In genomic region chr11:76795285-76795935, GRCh38 we compare ENCODE assay signal across 27 cellular contexts. TPM values are rescaled to one million over a fixed set of nuclear protein-coding genes. Genes with fewer than 3 reads are reported as not detected.
DNase-seq lines count a peak whose midpoint lies in the region; ATAC-seq and TF ChIP-seq lines count a peak whose summit lies in the region.
"Had no signal": no experiment of that assay in that cellular context is flagged by ENCODE, and none has a peak within 500 bp of the region (broad histone marks: within the 10 kb centered on the region; RNA-seq: fewer than 3 reads in every experiment).

No MANE protein-coding gene starts in this region.

- no peaks in the 10 kb centered on the region for H3K27me3 ChIP-seq in esophagus squamous epithelium
- no peaks in the 10 kb centered on the region for H3K27me3 ChIP-seq in smooth muscle cell (ENCODE audit: low read depth)
- no peaks in the 10 kb centered on the region for H3K27me3 ChIP-seq in CD8-positive, alpha-beta T cell (ENCODE audit: insufficient read depth, low read length)
- H3K27me3 ChIP-seq in thyroid gland: no peaks in the 10 kb centered on the region
- H3K27me3 ChIP-seq: adrenal gland, spleen had no signal

- no peak for ATAC-seq in natural killer cell
- ATAC-seq in natural killer cell treated with Interleukin-12 subunit alpha and Interleukin-12 subunit beta and Interleukin-15 and Interleukin-18, amount 100 ng/mL, for 72 hours: no peak
- ATAC-seq in CD8-positive, alpha-beta T cell: no peak
- ATAC-seq: activated T-cell treated with anti-CD3 and anti-CD28 coated beads, Interleukin-2, amount 50 U/mL, for 4 hours; stimulated activated effector memory CD8-positive, alpha-beta T cell treated with anti-CD3 and anti-CD28 coated beads, Interleukin-12 subunit alpha, Interleukin-12 subunit beta, amount 100 ng/mL, for 72 hours had no signal

- CTCF ChIA-PET in CD8-positive, alpha-beta T cell (lab: Charles Lee): interaction anchor here (1.1 to 1.6 kb wide), 3 partner anchors 12 to 61 kb away, joined by 3 to 8 read pairs (median 3); no protein-coding TSS in a partner anchor

- H3K9me3 Mint-ChIP-seq in natural killer cell: no peaks in the 10 kb centered on the region
- H3K9me3 Mint-ChIP-seq in natural killer cell treated with Interleukin-12 subunit alpha and Interleukin-12 subunit beta and Interleukin-15 and Interleukin-18, amount 100 ng/mL, for 72 hours: no peaks in the 10 kb centered on the region
- no peaks in the 10 kb centered on the region for H3K9me3 Mint-ChIP-seq in CD8-positive, alpha-beta T cell
- H3K9me3 Mint-ChIP-seq: activated T-cell treated with anti-CD3 and anti-CD28 coated beads, Interleukin-2, amount 50 U/mL, for 4 hours; stimulated activated effector memory CD8-positive, alpha-beta T cell treated with anti-CD3 and anti-CD28 coated beads, Interleukin-12 subunit alpha, Interleukin-12 subunit beta, amount 100 ng/mL, for 72 hours had no signal

- H4K20me1 ChIP-seq in smooth muscle cell (ENCODE audit: low read depth): peaks cover 86% of the 10 kb centered on the region

- POLR2A ChIA-PET in CD8-positive, alpha-beta T cell (lab: Charles Lee): no interaction called here

- H3K36me3 Mint-ChIP-seq in natural killer cell: no peaks in the 10 kb centered on the region
- H3K36me3 Mint-ChIP-seq in natural killer cell treated with Interleukin-12 subunit alpha and Interleukin-12 subunit beta and Interleukin-15 and Interleukin-18, amount 100 ng/mL, for 72 hours: no peaks in the 10 kb centered on the region
- no peaks in the 10 kb centered on the region for H3K36me3 Mint-ChIP-seq in CD8-positive, alpha-beta T cell

- H3F3A ChIP-seq in smooth muscle cell (ENCODE audit: low read depth): peaks cover 7% of the 10 kb centered on the region

- H3K9me3 ChIP-seq in esophagus squamous epithelium (no peaks in the 10 kb centered on the region), smooth muscle cell (replicated peaks; ENCODE audit: low read depth) (no peaks in the 10 kb centered on the region), thyroid gland (no peaks in the 10 kb centered on the region)
- no peaks in the 10 kb centered on the region for H3K9me3 ChIP-seq in CD8-positive, alpha-beta T cell (ENCODE audit: low read length)
- H3K9me3 ChIP-seq: adrenal gland, spleen, thoracic aorta had no signal

- DNase-seq in natural killer cell (peak; percentile 2), esophagus squamous epithelium (lab: John Stamatoyannopoulos, UW) (no peak), smooth muscle cell (lab: John Stamatoyannopoulos, UW; ENCODE audit: unreplicated experiment) (no peak), GM20000 (ENCODE audit: low spot score) (no peak), thyroid gland (no peak), anterior cingulate cortex (lab: John Stamatoyannopoulos, UW) (no peak)
- DNase-seq in natural killer cell treated with Interleukin-12 subunit alpha and Interleukin-12 subunit beta and Interleukin-15 and Interleukin-18, amount 100 ng/mL, for 72 hours (ENCODE audit: low spot score): no peak
- DNase-seq in CD8-positive, alpha-beta T cell: no peak
- DNase-seq: ACHN; activated CD4-positive, CD25-positive, alpha-beta regulatory T cell treated with anti-CD3 and anti-CD28 coated beads, Interleukin-2, amount 50 U/mL, for 72 hours; activated naive CD4-positive, alpha-beta T cell; activated T-cell treated with anti-CD3 and anti-CD28 coated beads, Interleukin-2, amount 50 U/mL, for 4 hours; C1 segment of cervical spinal cord; DND-41; effector CD8-positive, alpha-beta T cell; NCI-H1694; NCI-H2171; NCI-H526 treated with DMSO at 0.1 percent for 48 hours; occipital lobe; retina; stimulated activated CD4-positive, alpha-beta T cell treated with anti-CD3 and anti-CD28 coated beads, Interleukin-2, amount 100 ng/mL, for 48 hours; T-helper 1 cell had no signal

- H3K4me3 ChIP-seq in esophagus squamous epithelium (no peak overlapping the region), smooth muscle cell (no peak overlapping the region), thyroid gland (replicated peaks in 1 of 3) (no peak overlapping the region)
- no peak overlapping the region for H3K4me3 ChIP-seq in CD8-positive, alpha-beta T cell (ENCODE audit: low read depth, low read length)
- H3K4me3 ChIP-seq: adrenal gland, spleen, thoracic aorta had no signal

- no peak overlapping the region for H3K27ac Mint-ChIP-seq in natural killer cell
- no peak overlapping the region for H3K27ac Mint-ChIP-seq in natural killer cell treated with Interleukin-12 subunit alpha and Interleukin-12 subunit beta and Interleukin-15 and Interleukin-18, amount 100 ng/mL, for 72 hours
- no peak overlapping the region for H3K27ac Mint-ChIP-seq in CD8-positive, alpha-beta T cell
- H3K27ac Mint-ChIP-seq: stimulated activated effector memory CD8-positive, alpha-beta T cell treated with anti-CD3 and anti-CD28 coated beads, Interleukin-12 subunit alpha, Interleukin-12 subunit beta, amount 100 ng/mL, for 72 hours had no signal

- H3K4me2 ChIP-seq in smooth muscle cell: no peak overlapping the region
- H3K4me2 ChIP-seq: KMS-11 had no signal

- peaks cover 0 to 19% of the 10 kb centered on the region in 2 donors for H3K4me1 Mint-ChIP-seq in natural killer cell
- no peaks in the 10 kb centered on the region for H3K4me1 Mint-ChIP-seq in natural killer cell treated with Interleukin-12 subunit alpha and Interleukin-12 subunit beta and Interleukin-15 and Interleukin-18, amount 100 ng/mL, for 72 hours (ENCODE audit: low read depth in 2 of 2)
- peaks cover 11% of the 10 kb centered on the region for H3K4me1 Mint-ChIP-seq in CD8-positive, alpha-beta T cell (ENCODE audit: low read depth)

- peaks cover 3 to 7% of the 10 kb centered on the region in 2 donors for H3K27me3 Mint-ChIP-seq in natural killer cell (ENCODE audit: low read depth in 2 of 2)
- no peaks in the 10 kb centered on the region for H3K27me3 Mint-ChIP-seq in natural killer cell treated with Interleukin-12 subunit alpha and Interleukin-12 subunit beta and Interleukin-15 and Interleukin-18, amount 100 ng/mL, for 72 hours
- no peaks in the 10 kb centered on the region for H3K27me3 Mint-ChIP-seq in CD8-positive, alpha-beta T cell (ENCODE audit: low read depth)

- 60 to 71% methylated on average over 6 to 12 of the region's 21 CpGs for WGBS in esophagus squamous epithelium, 2 donors
- WGBS in smooth muscle cell (ENCODE audit: low lambda C conversion rate): 93% methylated on average over 21 of the region's 21 CpGs
- 84 to 88% methylated on average over 11 to 12 of the region's 21 CpGs for WGBS in thyroid gland, 2 donors

- H3K27ac ChIP-seq in esophagus squamous epithelium (peak overlapping the region in 3 of 4 donors; percentile 34 to 80 (median 76)), smooth muscle cell (ENCODE audit: low read depth) (peak overlapping the region; percentile 15), thyroid gland (no peak overlapping the region)
- no peak overlapping the region for H3K27ac ChIP-seq in CD8-positive, alpha-beta T cell (ENCODE audit: low read depth, low read length)
- H3K27ac ChIP-seq: adrenal gland, KMS-11, spleen, thoracic aorta had no signal

- H3K4me3 Mint-ChIP-seq in natural killer cell: no peak overlapping the region
- H3K4me3 Mint-ChIP-seq in natural killer cell treated with Interleukin-12 subunit alpha and Interleukin-12 subunit beta and Interleukin-15 and Interleukin-18, amount 100 ng/mL, for 72 hours: no peak overlapping the region
- no peak overlapping the region for H3K4me3 Mint-ChIP-seq in CD8-positive, alpha-beta T cell
- H3K4me3 Mint-ChIP-seq: activated T-cell treated with anti-CD3 and anti-CD28 coated beads, Interleukin-2, amount 50 U/mL, for 4 hours; stimulated activated effector memory CD8-positive, alpha-beta T cell treated with anti-CD3 and anti-CD28 coated beads, Interleukin-12 subunit alpha, Interleukin-12 subunit beta, amount 100 ng/mL, for 72 hours had no signal

- TF ChIP-seq POLR2A in esophagus squamous epithelium (IDR thresholded peaks at IDR 0.05) (no peak), thyroid gland (IDR thresholded peaks at IDR 0.05) (no peak)

- H3K4me1 ChIP-seq in esophagus squamous epithelium: peaks cover 56 to 100% (median 68%) of the 10 kb centered on the region in 3 donors
- peaks cover 36% of the 10 kb centered on the region for H3K4me1 ChIP-seq in smooth muscle cell (ENCODE audit: low read depth)
- peaks cover 11% of the 10 kb centered on the region for H3K4me1 ChIP-seq in CD8-positive, alpha-beta T cell (ENCODE audit: insufficient read depth, low read length)
- peaks cover 20 to 64% of the 10 kb centered on the region in 2 donors for H3K4me1 ChIP-seq in thyroid gland

- intact Hi-C loops in natural killer cell (cut with micrococcal nuclease) (no loop called here), esophagus squamous epithelium (cut with DNase I) (loop anchor here (5.0 kb wide), 1 partner anchor 58 kb away; no protein-coding TSS in a partner anchor), thyroid gland (cut with DNase I) (no loop called here)
- intact Hi-C loops in CD8-positive, alpha-beta T cell (cut with DNase I, micrococcal nuclease): loop anchor here in 1 of 2 experiments (5.0 kb wide), 1 partner anchor 252 kb away; no protein-coding TSS in a partner anchor

- peaks cover 68% of the 10 kb centered on the region for H3K79me2 ChIP-seq in smooth muscle cell (ENCODE audit: low read depth)

- no peak for TF ChIP-seq CTCF in natural killer cell (IDR thresholded peaks at IDR 0.05)
- TF ChIP-seq CTCF in esophagus squamous epithelium (IDR thresholded peaks at IDR 0.05): no peak
- no peak for TF ChIP-seq CTCF in smooth muscle cell (IDR thresholded peaks at IDR 0.05; ENCODE audit: borderline replicate concordance, insufficient read depth, poor library complexity, severe bottlenecking)
- TF ChIP-seq CTCF in CD8-positive, alpha-beta T cell (IDR thresholded peaks at IDR 0.05): no peak
- TF ChIP-seq CTCF in GM20000 (IDR thresholded peaks at IDR 0.05; ENCODE audit: extremely low read depth, missing control alignments): no peak
- TF ChIP-seq CTCF in thyroid gland (IDR thresholded peaks at IDR 0.05): no peak

- H3K36me3 ChIP-seq in esophagus squamous epithelium: peaks cover 4 to 45% (median 5%) of the 10 kb centered on the region in 3 donors
- H3K36me3 ChIP-seq in smooth muscle cell (ENCODE audit: low read depth): no peaks in the 10 kb centered on the region
- no peaks in the 10 kb centered on the region for H3K36me3 ChIP-seq in CD8-positive, alpha-beta T cell (ENCODE audit: insufficient read depth, low read length)
- peaks cover 12 to 15% of the 10 kb centered on the region in 2 donors for H3K36me3 ChIP-seq in thyroid gland
- H3K36me3 ChIP-seq: adrenal gland had no signal

- H3K9ac ChIP-seq in smooth muscle cell (ENCODE audit: low read depth): no peak overlapping the region
- H3K9ac ChIP-seq: KMS-11 had no signal

- H2AFZ ChIP-seq in smooth muscle cell (ENCODE audit: low read depth): no peak overlapping the region

RNA-seq across cellular contexts. Expression of gene TSKU, which starts 12.3 kb away (rescaled TPM):
- total RNA-seq in natural killer cell (not detected), esophagus squamous epithelium (10 to 100 TPM; 51.4 to 95.9 (median 88.4) TPM), smooth muscle cell (75.2 and 76.5 TPM in 2 replicates), thyroid gland (100 to 1,000 TPM in 2 of 4 donors, 10 to 100 TPM in 2; 95.6 to 152 (median 99.2) TPM)
- not detected for total RNA-seq in natural killer cell treated with Interleukin-12 subunit alpha and Interleukin-12 subunit beta and Interleukin-15 and Interleukin-18, amount 100 ng/mL, for 72 hours
- 122 and 144 TPM in 2 replicates for polyA plus RNA-seq in smooth muscle cell
- total RNA-seq in CD8-positive, alpha-beta T cell: not detected

Comparison
In these comparisons a context has a peak if more than half of its experiments do, and no peak if none do; other contexts are left out.
1. H3K27ac ChIP-seq: peak in esophagus squamous epithelium (3 of 4) and smooth muscle cell (single experiment); none in CD8-positive, alpha-beta T cell (single experiment) and thyroid gland (0 of 3).
2. RNA of gene TSKU, which starts 12.3 kb away (total RNA-seq): 95.6 to 152 TPM in thyroid gland, 51.4 to 95.9 TPM in esophagus squamous epithelium and 75.2 to 76.5 TPM in smooth muscle cell; not detected in CD8-positive, alpha-beta T cell, not detected in natural killer cell and not detected in natural killer cell treated with Interleukin-12 subunit alpha and Interleukin-12 subunit beta and Interleukin-15 and Interleukin-18, amount 100 ng/mL, for 72 hours; every median in the first group is over 10 times any median in the second.